ENCODE assay signal across 18 cellular contexts in genomic region chrX:41661366-41662095, GRCh38. TPM values are rescaled to one million over a fixed set of nuclear protein-coding genes. Genes with fewer than 3 reads are reported as not detected.
DNase-seq lines count a peak whose midpoint lies in the region; ATAC-seq, FAIRE-seq and TF ChIP-seq lines count a peak whose summit lies in the region.
"Had no signal": no experiment of that assay in that cellular context is flagged by ENCODE, and none has a peak within 500 bp of the region (broad histone marks: within the 10 kb centered on the region; RNA-seq: fewer than 3 reads in every experiment).

No MANE protein-coding gene starts in this region.

- DNase-seq in AG10803 (ENCODE audit: low read depth) (peak; percentile 30), M059J (ENCODE audit: low read depth) (peak; percentile 20), astrocyte (ENCODE audit: low read depth) (peak; percentile 59), mucosa of descending colon (no peak), NCI-H526 (lab: John Stamatoyannopoulos, UW) (no peak), NOMO-1 treated with DMSO at 0.1 percent for 48 hours (lab: John Stamatoyannopoulos, UW; ENCODE audit: unreplicated experiment) (no peak), HUDEP-2 (lab: John Stamatoyannopoulos, UW; ENCODE audit: unreplicated experiment in 76 of 76) (no peak)
- no peak for DNase-seq in activated CD8-positive, alpha-beta T cell treated with anti-CD3 and anti-CD28 coated beads, Interleukin-2, amount 10 ng/mL, durations not matched to agents 7 days and 5 days
- DNase-seq: activated T-cell treated with anti-CD3 and anti-CD28 coated beads, Interleukin-2, amount 50 U/mL, for 1 hour; dermis blood vessel endothelial cell; KG1; NCI-H146; NCI-H510A; small intestine; T-helper 17 cell had no signal

- H3K4me2 ChIP-seq in astrocyte (ENCODE audit: low read length), result no peak overlapping the region

- peak; percentile 88 for FAIRE-seq in astrocyte (lab: Jason Lieb, UNC)

- peaks cover 14% of the 10 kb centered on the region for H3K4me1 Mint-ChIP-seq in astrocyte (ENCODE audit: low read depth, unreplicated experiment)
- H3K4me1 Mint-ChIP-seq in activated CD8-positive, alpha-beta T cell treated with anti-CD3 and anti-CD28 coated beads, Interleukin-2, amount 10 ng/mL, durations not matched to agents 7 days and 5 days (ENCODE audit: low read depth), result peaks cover 30% of the 10 kb centered on the region

- H3K4me3 ChIP-seq in AG10803 (ENCODE audit: low read length), result no peak overlapping the region
- H3K4me3 ChIP-seq in astrocyte (ENCODE audit: insufficient read depth, low read depth, low read length), result no peak overlapping the region
- H3K4me3 ChIP-seq in mucosa of descending colon, result no peak overlapping the region
- H3K4me3 ChIP-seq: lung had no signal

- H3K4me1 ChIP-seq in astrocyte (ENCODE audit: insufficient read depth, low read length), result no peaks in the 10 kb centered on the region
- no peaks in the 10 kb centered on the region for H3K4me1 ChIP-seq in mucosa of descending colon (ENCODE audit: low read depth)

- no peaks in the 10 kb centered on the region for H3K27me3 Mint-ChIP-seq in astrocyte (ENCODE audit: low read depth, unreplicated experiment)
- H3K27me3 Mint-ChIP-seq in activated CD8-positive, alpha-beta T cell treated with anti-CD3 and anti-CD28 coated beads, Interleukin-2, amount 10 ng/mL, durations not matched to agents 7 days and 5 days (ENCODE audit: low read depth), result no peaks in the 10 kb centered on the region
- H3K27me3 Mint-ChIP-seq: T-helper 17 cell had no signal

- H4K20me1 ChIP-seq in astrocyte (ENCODE audit: insufficient read depth, low read length), result no peaks in the 10 kb centered on the region

- no peaks in the 10 kb centered on the region for H3K27me3 ChIP-seq in astrocyte (ENCODE audit: insufficient read depth, low read length)

- TF ChIP-seq CTCF in AG10803 (conservative IDR thresholded peaks at IDR 0.05; ENCODE audit: low read length), result no peak
- no peak for TF ChIP-seq CTCF in astrocyte (IDR thresholded peaks at IDR 0.05; ENCODE audit: insufficient read depth, low read depth, low read length)
- TF ChIP-seq CTCF in mucosa of descending colon (IDR thresholded peaks at IDR 0.05), result no peak

- ATAC-seq in mucosa of descending colon, result peak; percentile 15
- no peak for ATAC-seq in activated CD8-positive, alpha-beta T cell treated with anti-CD3 and anti-CD28 coated beads, Interleukin-2, amount 10 ng/mL, durations not matched to agents 7 days and 5 days
- ATAC-seq: HCT116, Panc1, T-helper 17 cell had no signal

- no peaks in the 10 kb centered on the region for H3K36me3 ChIP-seq in astrocyte (ENCODE audit: insufficient read depth, low read length)
- no peaks in the 10 kb centered on the region for H3K36me3 ChIP-seq in mucosa of descending colon (ENCODE audit: low read depth)

- H3K9me3 ChIP-seq in astrocyte (ENCODE audit: insufficient read depth, low read depth, low read length) (no peaks in the 10 kb centered on the region), mucosa of descending colon (no peaks in the 10 kb centered on the region)

- no peak overlapping the region for H3K9ac ChIP-seq in astrocyte (ENCODE audit: low read length)

- no peak overlapping the region for H2AFZ ChIP-seq in astrocyte (ENCODE audit: low read depth, low read length)

- H3K27ac Mint-ChIP-seq in astrocyte (ENCODE audit: unreplicated experiment), result peak overlapping the region; percentile 78
- no peak overlapping the region for H3K27ac Mint-ChIP-seq in activated CD8-positive, alpha-beta T cell treated with anti-CD3 and anti-CD28 coated beads, Interleukin-2, amount 10 ng/mL, durations not matched to agents 7 days and 5 days
- H3K27ac Mint-ChIP-seq: T-helper 17 cell had no signal

- no peaks in the 10 kb centered on the region for H3K79me2 ChIP-seq in astrocyte (ENCODE audit: insufficient read depth, low read length)

- peaks cover 13% of the 10 kb centered on the region for H3K36me3 Mint-ChIP-seq in astrocyte (ENCODE audit: low read depth, unreplicated experiment)
- H3K36me3 Mint-ChIP-seq in activated CD8-positive, alpha-beta T cell treated with anti-CD3 and anti-CD28 coated beads, Interleukin-2, amount 10 ng/mL, durations not matched to agents 7 days and 5 days (ENCODE audit: low read depth), result peaks cover 52% of the 10 kb centered on the region

- intact Hi-C loops in mucosa of descending colon (cut with DNase I, micrococcal nuclease), result no loop called here

- CTCF ChIA-PET in activated CD8-positive, alpha-beta T cell treated with anti-CD3 and anti-CD28 coated beads, Interleukin-2, amount 10 ng/mL, durations not matched to agents 7 days and 5 days (lab: Charles Lee), result no interaction called here

- POLR2A ChIA-PET in activated CD8-positive, alpha-beta T cell treated with anti-CD3 and anti-CD28 coated beads, Interleukin-2, amount 10 ng/mL, durations not matched to agents 7 days and 5 days (lab: Charles Lee), result no interaction called here

- H3K9me3 Mint-ChIP-seq in astrocyte (ENCODE audit: unreplicated experiment), result no peaks in the 10 kb centered on the region
- no peaks in the 10 kb centered on the region for H3K9me3 Mint-ChIP-seq in activated CD8-positive, alpha-beta T cell treated with anti-CD3 and anti-CD28 coated beads, Interleukin-2, amount 10 ng/mL, durations not matched to agents 7 days and 5 days (ENCODE audit: insufficient read depth)

- peak overlapping the region; percentile 50 for H3K4me3 Mint-ChIP-seq in astrocyte (ENCODE audit: unreplicated experiment)
- H3K4me3 Mint-ChIP-seq in activated CD8-positive, alpha-beta T cell treated with anti-CD3 and anti-CD28 coated beads, Interleukin-2, amount 10 ng/mL, durations not matched to agents 7 days and 5 days, result no peak overlapping the region
- H3K4me3 Mint-ChIP-seq: T-helper 17 cell had no signal

- H3K27ac ChIP-seq in astrocyte (ENCODE audit: low read depth, low read length), result no peak overlapping the region

RNA-seq across cellular contexts. Expression of gene GPR34, which starts 27.2 kb away (rescaled TPM):
- total RNA-seq in M059J (2014; rRNA removed; shearing (Covaris generic)), result not detected in 2 replicates
- total RNA-seq in astrocyte (not detected in 2 replicates), mucosa of descending colon (10 to 100 TPM in 2 of 3 donors, 1 to 10 TPM in 1; 2.0 to 11.9 (median 11.4) TPM)
- 1 to 10 TPM; 1.1 to 1.3 TPM for total RNA-seq in activated CD8-positive, alpha-beta T cell treated with anti-CD3 and anti-CD28 coated beads, Interleukin-2, amount 10 ng/mL, durations not matched to agents 7 days and 5 days
- total RNA-seq: dermis blood vessel endothelial cell had no signal

Comparison
In these comparisons a context has a peak if more than half of its experiments do, and no peak if none do; other contexts are left out.
1. DNase-seq: peak in AG10803 (single experiment), M059J (single experiment) and astrocyte (single experiment); none in mucosa of descending colon (0 of 3), activated CD8-positive, alpha-beta T cell treated with anti-CD3 and anti-CD28 coated beads, Interleukin-2, amount 10 ng/mL, durations not matched to agents 7 days and 5 days (single experiment), NCI-H526 (0 of 2), NOMO-1 treated with DMSO at 0.1 percent for 48 hours (single experiment) and HUDEP-2 (0 of 76).